ENCODE assay signal across 19 cellular contexts in genomic region chr19:47826800-47827199, GRCh38. TPM values are rescaled to one million over a fixed set of nuclear protein-coding genes. Genes with fewer than 3 reads are reported as not detected.
DNase-seq lines count a peak whose midpoint lies in the region; ATAC-seq lines count a peak whose summit lies in the region.
"Had no signal": no experiment of that assay in that cellular context is flagged by ENCODE, and none has a peak within 500 bp of the region (broad histone marks: within the 10 kb centered on the region; RNA-seq: fewer than 3 reads in every experiment).

No MANE protein-coding gene starts in this region.

- peak; percentile 9 for DNase-seq in M059J (ENCODE audit: low read depth)
- peak; percentile 50 to 67 for DNase-seq in SJCRH30
- DNase-seq in myocyte (ENCODE audit: low read depth): peak; percentile 15
- peak; percentile 12 to 20 for DNase-seq in aorta
- DNase-seq in T-helper 2 cell: no peak
- no peak for DNase-seq in stimulated activated CD4-positive, alpha-beta T cell treated with anti-CD3 and anti-CD28 coated beads, Interleukin-2, amount 100 ng/mL, for 24 hours
- DNase-seq in NCI-H187 (lab: John Stamatoyannopoulos, UW): no peak
- DNase-seq: BE2C; C1 segment of cervical spinal cord; CD4-positive, CD25-positive, alpha-beta regulatory T cell; CD8-positive, alpha-beta memory T cell; COR-L47; GM23248; HFFc6; IMR-90 had no signal

- H3K27me3 ChIP-seq in SJCRH30 (no peaks in the 10 kb centered on the region), aorta (ENCODE audit: control insufficient read depth in 1 of 2, insufficient read depth in 2 of 2, low read length in 1 of 2) (no peaks in the 10 kb centered on the region)
- H3K27me3 ChIP-seq: BE2C had no signal

- peaks cover 6% of the 10 kb centered on the region; the same call in 1 of the 2 replicates for H3K4me1 ChIP-seq in SJCRH30
- H3K4me1 ChIP-seq in aorta (ENCODE audit: control insufficient read depth in 1 of 2, insufficient read depth in 2 of 2, low read length in 2 of 2): no peaks in the 10 kb centered on the region
- H3K4me1 ChIP-seq: BE2C had no signal

- WGBS in aorta, 2 donors: 85 to 90% methylated on average over 6 of the region's 6 CpGs

- no peak for ATAC-seq in aorta (ENCODE audit: low FRiP score)
- ATAC-seq: HCT116 had no signal

- peaks cover 2% of the 10 kb centered on the region; the same call in 1 of the 2 replicates for H3K9me3 ChIP-seq in SJCRH30 (replicated peaks)
- H3K9me3 ChIP-seq in aorta (ENCODE audit: control insufficient read depth, low read length): peaks cover 3% of the 10 kb centered on the region
- H3K9me3 ChIP-seq: BE2C had no signal

- intact Hi-C loops in aorta (cut with DNase I): no loop called here

- H3K27ac ChIP-seq in SJCRH30 (no peak overlapping the region), aorta (ENCODE audit: low read depth in 1 of 2, low read length in 2 of 2) (no peak overlapping the region)
- H3K27ac ChIP-seq: GM23248, HL-60 had no signal

- H3K4me3 ChIP-seq in SJCRH30 (no peak overlapping the region), aorta (ENCODE audit: low read length in 2 of 2) (no peak overlapping the region)
- H3K4me3 ChIP-seq: GM23248 had no signal

- H3K36me3 ChIP-seq in SJCRH30: no peaks in the 10 kb centered on the region
- H3K36me3 ChIP-seq in aorta (ENCODE audit: control insufficient read depth in 1 of 2, insufficient read depth in 2 of 2, low read length in 1 of 2): no peaks in the 10 kb centered on the region
- H3K36me3 ChIP-seq: BE2C had no signal

RNA-seq across cellular contexts. Expression of gene CRX, which starts 5.1 kb away (rescaled TPM):
- total RNA-seq in M059J (2014; rRNA removed; shearing (Covaris generic)): not detected in 2 replicates
- 0.10 and 0.89 TPM in 2 replicates for total RNA-seq in SJCRH30 (2014; rRNA removed; shearing (Covaris generic))
- not detected in 2 replicates for total RNA-seq in myocyte
- polyA plus RNA-seq in myocyte (2012): not detected
- total RNA-seq in aorta: not detected
- polyA plus RNA-seq in aorta: under 1 TPM in 1 of 2 donors, not detected in 1; 0.25 TPM
- total RNA-seq: A172; CD4-positive, CD25-positive, alpha-beta regulatory T cell; CD8-positive, alpha-beta memory T cell; GM23248; HFFc6; HT1080; IMR-90 had no signal
- polyA plus RNA-seq: CD4-positive, CD25-positive, alpha-beta regulatory T cell; CD8-positive, alpha-beta memory T cell; GM23248; IMR-90 had no signal

RNA-seq across cellular contexts. Expression of gene TPRX1, which starts 22.4 kb away (rescaled TPM):
- total RNA-seq in M059J (2014; rRNA removed; shearing (Covaris generic)): not detected in 2 replicates
- total RNA-seq in SJCRH30 (2014; rRNA removed; shearing (Covaris generic)): not detected in 2 replicates
- total RNA-seq in myocyte (not detected in 2 replicates), aorta (not detected)
- not detected for polyA plus RNA-seq in myocyte (2012)
- not detected for polyA plus RNA-seq in aorta
- total RNA-seq: A172; CD4-positive, CD25-positive, alpha-beta regulatory T cell; CD8-positive, alpha-beta memory T cell; GM23248; HFFc6; HT1080; IMR-90 had no signal
- polyA plus RNA-seq: CD4-positive, CD25-positive, alpha-beta regulatory T cell; CD8-positive, alpha-beta memory T cell; GM23248; IMR-90 had no signal

RNA-seq across cellular contexts. Expression of gene TPRX2, which starts 32.2 kb away (rescaled TPM):
- total RNA-seq in M059J (2014; rRNA removed; shearing (Covaris generic)): not detected in 2 replicates
- not detected in 2 replicates for total RNA-seq in SJCRH30 (2014; rRNA removed; shearing (Covaris generic))
- not detected in 2 replicates for total RNA-seq in myocyte
- not detected for polyA plus RNA-seq in myocyte (2012)
- not detected for total RNA-seq in aorta
- polyA plus RNA-seq in aorta: not detected
- total RNA-seq: A172; CD4-positive, CD25-positive, alpha-beta regulatory T cell; CD8-positive, alpha-beta memory T cell; GM23248; HFFc6; HT1080; IMR-90 had no signal
- polyA plus RNA-seq: CD4-positive, CD25-positive, alpha-beta regulatory T cell; CD8-positive, alpha-beta memory T cell; GM23248; IMR-90 had no signal

RNA-seq across cellular contexts. Expression of gene SELENOW, which starts 48.3 kb away (rescaled TPM):
- 366 and 459 TPM in 2 replicates for total RNA-seq in M059J (2014; rRNA removed; shearing (Covaris generic))
- total RNA-seq in SJCRH30 (2014; rRNA removed; shearing (Covaris generic)): 204 and 219 TPM in 2 replicates
- total RNA-seq in myocyte: 2,157 and 3,026 TPM in 2 replicates
- polyA plus RNA-seq in myocyte (2012): 740 TPM
- total RNA-seq in aorta: 100 to 1,000 TPM; 319 to 453 TPM
- 1,000 to 10,000 TPM; 1,063 to 1,551 TPM for polyA plus RNA-seq in aorta

RNA-seq across cellular contexts. Expression of gene SULT2A1, which starts 59.3 kb away (rescaled TPM):
- not detected in 2 replicates for total RNA-seq in M059J (2014; rRNA removed; shearing (Covaris generic))
- not detected in 2 replicates for total RNA-seq in SJCRH30 (2014; rRNA removed; shearing (Covaris generic))
- total RNA-seq in myocyte (not detected in 2 replicates), aorta (not detected)
- polyA plus RNA-seq in myocyte (2012): not detected
- 10 to 100 TPM in 1 of 2 donors, not detected in 1; 23.7 TPM for polyA plus RNA-seq in aorta
- total RNA-seq: A172; CD4-positive, CD25-positive, alpha-beta regulatory T cell; CD8-positive, alpha-beta memory T cell; GM23248; HFFc6; HT1080; IMR-90 had no signal
- polyA plus RNA-seq: CD4-positive, CD25-positive, alpha-beta regulatory T cell; CD8-positive, alpha-beta memory T cell; GM23248; IMR-90 had no signal

Comparison
In these comparisons a context has a peak if more than half of its experiments do, and no peak if none do; other contexts are left out.
1. DNase-seq: peak in M059J (single experiment), SJCRH30 (2 of 2), myocyte (single experiment) and aorta (2 of 2); none in T-helper 2 cell (0 of 5), stimulated activated CD4-positive, alpha-beta T cell treated with anti-CD3 and anti-CD28 coated beads, Interleukin-2, amount 100 ng/mL, for 24 hours (0 of 2) and NCI-H187 (0 of 2).